Comparison of ENCODE assay signal across 5 cellular contexts in genomic region chrX:153281784-153282183, GRCh38. TPM values are rescaled to one million over a fixed set of nuclear protein-coding genes. Genes with fewer than 3 reads are reported as not detected.
"Had no signal": no experiment of that assay in that cellular context is flagged by ENCODE, and none has a peak within 500 bp of the region (broad histone marks: within the 10 kb centered on the region; RNA-seq: fewer than 3 reads in every experiment).

No MANE protein-coding gene starts in this region.

RNA-seq across cellular contexts. Expression of gene PNMA6F, which starts 39.8 kb away (rescaled TPM):
- total RNA-seq: GM23248, H4, H7, H9, HFFc6 had no signal
- polyA plus RNA-seq: GM23248 had no signal
